ENCODE assay signal across 11 cellular contexts in genomic region chr17:40563371-40564052, GRCh38. TPM values are rescaled to one million over a fixed set of nuclear protein-coding genes. Genes with fewer than 3 reads are reported as not detected.
DNase-seq lines count a peak whose midpoint lies in the region; ATAC-seq and TF ChIP-seq lines count a peak whose summit lies in the region.
"Had no signal": no experiment of that assay in that cellular context is flagged by ENCODE, and none has a peak within 500 bp of the region (broad histone marks: within the 10 kb centered on the region; RNA-seq: fewer than 3 reads in every experiment).

No MANE protein-coding gene starts in this region.

- no peak overlapping the region for H2BK15ac ChIP-seq in mesenchymal stem cell (ENCODE audit: low read depth, poor library complexity, severe bottlenecking)

- H3K27ac Mint-ChIP-seq in T-helper 17 cell = peak overlapping the region; percentile 100
- H3K27ac Mint-ChIP-seq in activated naive CD8-positive, alpha-beta T cell = peak overlapping the region; percentile 97

- no peaks in the 10 kb centered on the region for H4K20me1 ChIP-seq in DND-41 (ENCODE audit: insufficient read depth, low read length)

- H4K8ac ChIP-seq in mesenchymal stem cell (ENCODE audit: low read length) = no peak overlapping the region

- peak overlapping the region; percentile 13; the same call in 1 of the 2 replicates for H3K27ac ChIP-seq in DND-41 (ENCODE audit: low read length)
- no peak overlapping the region for H3K27ac ChIP-seq in mesenchymal stem cell (ENCODE audit: low read length, poor library complexity, severe bottlenecking)
- H3K27ac ChIP-seq: C4-2B had no signal

- H3K79me2 ChIP-seq in DND-41 (ENCODE audit: insufficient read depth, low read length) = no peaks in the 10 kb centered on the region

- H3K4ac ChIP-seq in mesenchymal stem cell (ENCODE audit: low read depth in 1 of 2, low read length in 2 of 2) = no peak overlapping the region

- H3K4me1 Mint-ChIP-seq in T-helper 17 cell = peaks cover 61% of the 10 kb centered on the region
- peaks cover 67% of the 10 kb centered on the region for H3K4me1 Mint-ChIP-seq in activated naive CD8-positive, alpha-beta T cell (ENCODE audit: low read depth)

- no peak overlapping the region for H2BK12ac ChIP-seq in mesenchymal stem cell (ENCODE audit: low read length in 2 of 2)

- H3K18ac ChIP-seq in mesenchymal stem cell (ENCODE audit: low read depth in 1 of 2, low read length in 2 of 2) = no peak overlapping the region

- ATAC-seq in DND-41 (ENCODE audit: insufficient read depth, low read depth) = no peak
- ATAC-seq in T-helper 17 cell = no peak
- no peak for ATAC-seq in HG03439 (IDR thresholded peaks at IDR 0.05; ENCODE audit: unreplicated experiment)
- ATAC-seq: sciatic nerve had no signal

- peak overlapping the region; percentile 99 for H3K4me3 Mint-ChIP-seq in T-helper 17 cell
- H3K4me3 Mint-ChIP-seq in activated naive CD8-positive, alpha-beta T cell = peak overlapping the region; percentile 90

- no peaks in the 10 kb centered on the region for H3K9me3 Mint-ChIP-seq in activated naive CD8-positive, alpha-beta T cell (ENCODE audit: low read depth)

- H3K9ac ChIP-seq in DND-41 (ENCODE audit: low read depth, low read length) (no peak overlapping the region), mesenchymal stem cell (ENCODE audit: low read length) (no peak overlapping the region)

- no peak overlapping the region for H2AFZ ChIP-seq in DND-41 (ENCODE audit: low read depth, low read length)
- H2AFZ ChIP-seq in mesenchymal stem cell (ENCODE audit: low read depth, low read length) = no peak overlapping the region

- peaks cover 24% of the 10 kb centered on the region for H3K36me3 Mint-ChIP-seq in T-helper 17 cell (ENCODE audit: low read depth)
- H3K36me3 Mint-ChIP-seq in activated naive CD8-positive, alpha-beta T cell = peaks cover 16% of the 10 kb centered on the region

- 80% methylated on average over 9 of the region's 9 CpGs for WGBS in mesenchymal stem cell

- H3K14ac ChIP-seq in mesenchymal stem cell (ENCODE audit: low read length in 2 of 2) = no peak overlapping the region

- TF ChIP-seq CTCF in DND-41 (IDR thresholded peaks at IDR 0.05; ENCODE audit: borderline replicate concordance, extremely low read depth, low read length, poor library complexity, severe bottlenecking) = no peak

- H3K27me3 Mint-ChIP-seq in T-helper 17 cell = no peaks in the 10 kb centered on the region
- no peaks in the 10 kb centered on the region for H3K27me3 Mint-ChIP-seq in activated naive CD8-positive, alpha-beta T cell

- H3K4me3 ChIP-seq in DND-41 (ENCODE audit: low read depth in 1 of 2, low read length in 2 of 2) = no peak overlapping the region
- no peak overlapping the region for H3K4me3 ChIP-seq in mesenchymal stem cell (ENCODE audit: insufficient read depth in 1 of 2, low read depth in 1 of 2, low read length in 2 of 2)

- H2BK5ac ChIP-seq in mesenchymal stem cell (ENCODE audit: low read depth, low read length, poor library complexity, severe bottlenecking) = no peak overlapping the region

- no peaks in the 10 kb centered on the region for H3K27me3 ChIP-seq in DND-41 (ENCODE audit: insufficient read depth, low read length, poor library complexity)
- no peaks in the 10 kb centered on the region for H3K27me3 ChIP-seq in mesenchymal stem cell (ENCODE audit: control insufficient read depth in 1 of 2, insufficient read depth in 1 of 2, low read length in 2 of 2)

- H3K4me1 ChIP-seq in DND-41 (ENCODE audit: insufficient read depth, low read length) = peaks cover 75% of the 10 kb centered on the region
- peaks cover 13% of the 10 kb centered on the region for H3K4me1 ChIP-seq in mesenchymal stem cell (ENCODE audit: control insufficient read depth, insufficient read depth, low read depth, low read length)

- H3K36me3 ChIP-seq in DND-41 (ENCODE audit: insufficient read depth, low read length) (no peaks in the 10 kb centered on the region), mesenchymal stem cell (ENCODE audit: control insufficient read depth in 1 of 2, insufficient read depth in 2 of 2, low read depth in 1 of 2, low read length in 2 of 2) (peaks cover 0 to 6% of the 10 kb centered on the region in 2 experiments)

- H3K4me2 ChIP-seq in DND-41 (ENCODE audit: insufficient read depth, low read length) = no peak overlapping the region
- no peak overlapping the region for H3K4me2 ChIP-seq in mesenchymal stem cell (ENCODE audit: low read length, poor library complexity, severe bottlenecking)

- no peak overlapping the region for H2AK5ac ChIP-seq in mesenchymal stem cell (ENCODE audit: low read length, severe bottlenecking)

- no peaks in the 10 kb centered on the region for H3K79me1 ChIP-seq in mesenchymal stem cell (replicated peaks; ENCODE audit: low read length, poor library complexity, severe bottlenecking)

- no peak overlapping the region for H3K23ac ChIP-seq in mesenchymal stem cell (ENCODE audit: low read length in 2 of 2)

- DNase-seq in DND-41 (no peak), T-helper 17 cell (no peak), DMS153 treated with DMSO at 0.1 percent for 48 hours (lab: John Stamatoyannopoulos, UW; ENCODE audit: unreplicated experiment) (no peak), mesenchymal stem cell (no peak), AG08395 (ENCODE audit: low spot score) (no peak)
- DNase-seq in stimulated activated CD4-positive, alpha-beta T cell treated with anti-CD3 and anti-CD28 coated beads, Interleukin-15, amount 100 ng/mL, for 24 hours = peak; percentile 87
- DNase-seq: anterior cingulate cortex had no signal

- H4K91ac ChIP-seq in mesenchymal stem cell (ENCODE audit: low read length) = no peak overlapping the region

- peaks cover 5% of the 10 kb centered on the region for H3K9me3 ChIP-seq in DND-41 (ENCODE audit: insufficient read depth, low read length, severe bottlenecking)
- H3K9me3 ChIP-seq in T-helper 17 cell (ENCODE audit: control insufficient read depth, low read length, poor library complexity, severe bottlenecking) = no peaks in the 10 kb centered on the region
- peaks cover 6% of the 10 kb centered on the region for H3K9me3 ChIP-seq in mesenchymal stem cell (ENCODE audit: control insufficient read depth, low read length)

- H2BK120ac ChIP-seq in mesenchymal stem cell (ENCODE audit: low read depth, low read length) = no peak overlapping the region

RNA-seq across cellular contexts. Expression of gene CCR7, which starts 1.8 kb away (rescaled TPM):
- 100 to 1,000 TPM; 165 to 182 TPM for total RNA-seq in T-helper 17 cell
- 0.08 TPM for polyA plus RNA-seq in mesenchymal stem cell (2013, experiment 1 of 2)
- 0.14 TPM for polyA plus RNA-seq in mesenchymal stem cell (2013, experiment 2 of 2)
